ENCODE assay signal across 10 cellular contexts in genomic region chr10:110867807-110868465, GRCh38. TPM values are rescaled to one million over a fixed set of nuclear protein-coding genes. Genes with fewer than 3 reads are reported as not detected.
DNase-seq lines count a peak whose midpoint lies in the region; ATAC-seq, FAIRE-seq and TF ChIP-seq lines count a peak whose summit lies in the region.
"Had no signal": no experiment of that assay in that cellular context is flagged by ENCODE, and none has a peak within 500 bp of the region (broad histone marks: within the 10 kb centered on the region; RNA-seq: fewer than 3 reads in every experiment).

No MANE protein-coding gene starts in this region.

- DNase-seq in GM12892 (ENCODE audit: insufficient read length) (no peak), Peyer's patch (no peak), small intestine (no peak), hypothalamus (lab: John Stamatoyannopoulos, UW) (no peak), OCI-M2 (lab: John Stamatoyannopoulos, UW; ENCODE audit: unreplicated experiment) (no peak)
- no peak for DNase-seq in effector memory CD4-positive, alpha-beta T cell
- DNase-seq: DND-41; stimulated activated CD4-positive, alpha-beta T cell treated with anti-CD3 and anti-CD28 coated beads, Interleukin-15, amount 100 ng/mL, for 24 hours had no signal

- no peaks in the 10 kb centered on the region for H3K27me3 ChIP-seq in Peyer's patch
- no peaks in the 10 kb centered on the region for H3K27me3 ChIP-seq in effector memory CD4-positive, alpha-beta T cell (replicated peaks; ENCODE audit: control insufficient read depth, insufficient read depth, low read length, poor library complexity, severe bottlenecking)
- no peaks in the 10 kb centered on the region for H3K27me3 ChIP-seq in small intestine (ENCODE audit: control insufficient read depth in 2 of 2, insufficient read depth in 2 of 2, low read length in 2 of 2)

- no peak for ATAC-seq in GM19035 (IDR thresholded peaks at IDR 0.05; ENCODE audit: unreplicated experiment)
- ATAC-seq in SK-N-SH treated with all-trans-retinoic acid at 6 μM for 48 hours: no peak

- WGBS in small intestine, 3 donors: 56 to 64% (median 63%) methylated on average over 4 of the region's 4 CpGs

- FAIRE-seq in GM12892 (lab: Jason Lieb, UNC) (peak; percentile 56), small intestine (lab: Jason Lieb, UNC) (no peak)

- TF ChIP-seq POLR2A in GM12892 (IDR thresholded peaks at IDR 0.05; ENCODE audit: low read depth, low read length) (no peak), Peyer's patch (IDR thresholded peaks at IDR 0.05) (no peak)

- TF ChIP-seq CTCF in Peyer's patch (IDR thresholded peaks at IDR 0.05): no peak

- H3K9me3 ChIP-seq in Peyer's patch (no peaks in the 10 kb centered on the region), small intestine (ENCODE audit: control insufficient read depth, low read depth) (no peaks in the 10 kb centered on the region)
- no peaks in the 10 kb centered on the region for H3K9me3 ChIP-seq in effector memory CD4-positive, alpha-beta T cell (ENCODE audit: control insufficient read depth, low read length)

- H3K4me3 ChIP-seq in Peyer's patch (no peak overlapping the region), small intestine (ENCODE audit: low read depth in 1 of 2, low read length in 2 of 2) (no peak overlapping the region)
- H3K4me3 ChIP-seq in effector memory CD4-positive, alpha-beta T cell (ENCODE audit: insufficient read depth, low read depth, low read length, poor library complexity, severe bottlenecking): no peak overlapping the region

- H3K4me1 ChIP-seq in Peyer's patch (peaks cover 0 to 63% (median 50%) of the 10 kb centered on the region in 4 donors), small intestine (ENCODE audit: control insufficient read depth in 2 of 2, insufficient read depth in 1 of 2, low read depth in 1 of 2, low read length in 1 of 2) (peaks cover 0 to 30% of the 10 kb centered on the region in 2 donors)
- peaks cover 82% of the 10 kb centered on the region for H3K4me1 ChIP-seq in effector memory CD4-positive, alpha-beta T cell (ENCODE audit: control insufficient read depth, insufficient read depth, low read length, poor library complexity, severe bottlenecking)

- H3K36me3 ChIP-seq in Peyer's patch (no peaks in the 10 kb centered on the region), small intestine (ENCODE audit: control insufficient read depth in 2 of 2, insufficient read depth in 2 of 2, low read length in 2 of 2) (no peaks in the 10 kb centered on the region)
- no peaks in the 10 kb centered on the region for H3K36me3 ChIP-seq in effector memory CD4-positive, alpha-beta T cell (ENCODE audit: control insufficient read depth, insufficient read depth, low read length)

- H3K27ac ChIP-seq in Peyer's patch (peak overlapping the region; percentile 79 to 98 (median 90)), small intestine (ENCODE audit: low read depth in 1 of 2, low read length in 1 of 2) (peak overlapping the region; percentile 67 to 73)
- H3K27ac ChIP-seq in effector memory CD4-positive, alpha-beta T cell (ENCODE audit: insufficient read depth, low read length, poor library complexity, severe bottlenecking): peak overlapping the region; percentile 99

TF ChIP-seq in SK-N-SH treated with all-trans-retinoic acid at 6 μM for 48 hours, 23 proteins besides CTCF, POLR2A, EP300 and RAD21 (continues in another document):
- no peak for TF ChIP-seq CSDC2 (CRISPR knock-in tag; IDR thresholded peaks at IDR 0.05)
- no peak for TF ChIP-seq ZFP30 (CRISPR knock-in tag; IDR thresholded peaks at IDR 0.05)
- no peak for TF ChIP-seq ZNF70 (CRISPR knock-in tag; IDR thresholded peaks at IDR 0.05)
- TF ChIP-seq GLIS3 (CRISPR knock-in tag; IDR thresholded peaks at IDR 0.05): no peak
- TF ChIP-seq OSR1 (CRISPR knock-in tag; IDR thresholded peaks at IDR 0.05): no peak
- TF ChIP-seq BACH2 (CRISPR knock-in tag; IDR thresholded peaks at IDR 0.05; ENCODE audit: borderline replicate concordance): no peak
- TF ChIP-seq ZNF8 (CRISPR knock-in tag; IDR thresholded peaks at IDR 0.05): no peak
- no peak for TF ChIP-seq SNAI2 (CRISPR knock-in tag; IDR thresholded peaks at IDR 0.05)
- TF ChIP-seq TOX (CRISPR knock-in tag; IDR thresholded peaks at IDR 0.05; ENCODE audit: borderline replicate concordance): no peak
- no peak for TF ChIP-seq ISL1 (CRISPR knock-in tag; IDR thresholded peaks at IDR 0.05)
- TF ChIP-seq CSRNP3 (CRISPR knock-in tag; IDR thresholded peaks at IDR 0.05): no peak
- TF ChIP-seq PATZ1 (CRISPR knock-in tag; IDR thresholded peaks at IDR 0.05; ENCODE audit: borderline replicate concordance): no peak
- no peak for TF ChIP-seq ESRRG (CRISPR knock-in tag; IDR thresholded peaks at IDR 0.05)
- no peak for TF ChIP-seq POU6F1 (CRISPR knock-in tag; IDR thresholded peaks at IDR 0.05; ENCODE audit: borderline replicate concordance, low read depth)
- TF ChIP-seq TCF4 (CRISPR knock-in tag; IDR thresholded peaks at IDR 0.05; ENCODE audit: borderline replicate concordance): no peak
- TF ChIP-seq CREB5 (CRISPR knock-in tag; IDR thresholded peaks at IDR 0.05; ENCODE audit: low read depth): no peak

RNA-seq across cellular contexts. Expression of gene PDCD4, which starts 3.8 kb away (rescaled TPM):
- 331 TPM for polyA plus RNA-seq in GM12892 (2012; ENCODE audit: missing spikeins)
- total RNA-seq in Peyer's patch: 100 to 1,000 TPM; 301 to 538 (median 330) TPM
- polyA plus RNA-seq in small intestine: 100 to 1,000 TPM; 111 to 309 (median 124) TPM

RNA-seq across cellular contexts. Expression of gene BBIP1, which starts 51.0 kb away (rescaled TPM):
- 34.4 TPM for polyA plus RNA-seq in GM12892 (2012; ENCODE audit: missing spikeins)
- total RNA-seq in Peyer's patch: 10 to 100 TPM in 3 of 4 donors, 1 to 10 TPM in 1; 9.8 to 32.2 (median 14.5) TPM
- polyA plus RNA-seq in small intestine: 10 to 100 TPM; 10.7 to 19.0 (median 15.9) TPM

RNA-seq across cellular contexts. Expression of gene SHOC2, which starts 51.5 kb away (rescaled TPM):
- 35.2 TPM for polyA plus RNA-seq in GM12892 (2012; ENCODE audit: missing spikeins)
- total RNA-seq in Peyer's patch: 100 to 1,000 TPM in 1 of 4 donors, 10 to 100 TPM in 3; 38.6 to 124 (median 68.2) TPM
- 10 to 100 TPM; 17.8 to 27.3 (median 23.2) TPM for polyA plus RNA-seq in small intestine
